18 cellular contexts compared by ENCODE assay signal in the genomic region with DNA sequence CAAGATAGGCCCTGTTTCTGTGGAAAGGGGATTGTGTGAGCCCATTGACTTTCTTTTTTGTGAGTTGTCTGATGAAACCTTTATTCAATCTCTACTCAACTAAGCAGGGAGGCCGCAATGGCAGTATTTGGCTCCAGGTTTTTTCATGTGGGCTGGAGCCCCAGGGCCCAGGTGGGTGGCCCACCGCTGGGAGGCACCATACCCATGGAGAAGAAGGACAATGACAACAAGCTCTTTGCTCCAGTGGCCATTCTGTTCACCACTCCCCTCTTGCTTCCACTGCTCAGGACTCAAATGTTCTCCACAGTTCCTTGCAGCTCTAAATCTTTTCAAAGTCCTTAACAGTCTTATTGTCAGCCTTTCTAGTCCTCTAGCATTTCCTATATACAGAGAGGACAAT. TPM values are rescaled to one million over a fixed set of nuclear protein-coding genes. Genes with fewer than 3 reads are reported as not detected.
DNase-seq lines count a peak whose midpoint lies in the region; ATAC-seq and TF ChIP-seq lines count a peak whose summit lies in the region.
"Had no signal": no experiment of that assay in that cellular context is flagged by ENCODE, and none has a peak within 500 bp of the region (broad histone marks: within the 10 kb centered on the region; RNA-seq: fewer than 3 reads in every experiment).

No MANE protein-coding gene starts in this region.

- H3K4me2 ChIP-seq in mesenchymal stem cell (ENCODE audit: low read length, poor library complexity, severe bottlenecking) = no peak overlapping the region
- H3K4me2 ChIP-seq: BLaER1 treated with 17β-estradiol and CSF1 and Interleukin-3, amounts not matched to agents 10 nM and 100 nM had no signal

- H2AK5ac ChIP-seq in mesenchymal stem cell (ENCODE audit: low read length, severe bottlenecking) = no peak overlapping the region

- intact Hi-C loops in CD4-positive, alpha-beta memory T cell (cut with micrococcal nuclease) = no loop called here
- intact Hi-C loops in colonic mucosa (cut with DNase I) = no loop called here

- POLR2A ChIA-PET in CD4-positive, alpha-beta memory T cell (lab: Charles Lee; ENCODE audit: partially characterized antibody) = interaction anchor here (1.1 kb wide), 1 partner anchor 21 kb away, joined by 3 read pairs; no protein-coding TSS in a partner anchor

- no peak overlapping the region for H2AFZ ChIP-seq in mesenchymal stem cell (ENCODE audit: low read depth, low read length)

- H3K9me3 ChIP-seq in CD4-positive, alpha-beta memory T cell (ENCODE audit: control insufficient read depth in 1 of 2, low read length in 2 of 2) = no peaks in the 10 kb centered on the region
- H3K9me3 ChIP-seq in mesenchymal stem cell (ENCODE audit: control insufficient read depth, low read length) (peaks cover 17% of the 10 kb centered on the region), colonic mucosa (no peaks in the 10 kb centered on the region)

- H4K91ac ChIP-seq in mesenchymal stem cell (ENCODE audit: low read length) = no peak overlapping the region

- H4K8ac ChIP-seq in mesenchymal stem cell (ENCODE audit: low read length) = no peak overlapping the region

- DNase-seq in CD4-positive, alpha-beta memory T cell = peak in 3 of 5 donors; percentile 7 to 17 (median 8)
- DNase-seq in OCI-M1 (lab: John Stamatoyannopoulos, UW) = peak; percentile 3
- no peak for DNase-seq in mesenchymal stem cell
- DNase-seq in NCI-H2227 (lab: John Stamatoyannopoulos, UW; ENCODE audit: unreplicated experiment) = no peak
- no peak for DNase-seq in MV-4-11 (lab: John Stamatoyannopoulos, UW)
- no peak for DNase-seq in colonic mucosa
- DNase-seq: activated CD8-positive, alpha-beta T cell treated with anti-CD3 and anti-CD28 coated beads, Interleukin-2, amount 10 ng/mL, durations not matched to agents 7 days and 5 days; amygdala; DND-41; naive thymus-derived CD8-positive, alpha-beta T cell; NCI-H1105; substantia nigra had no signal

- H2BK5ac ChIP-seq in mesenchymal stem cell (ENCODE audit: low read depth, low read length, poor library complexity, severe bottlenecking) = no peak overlapping the region

- no peak overlapping the region for H3K23ac ChIP-seq in mesenchymal stem cell (ENCODE audit: low read length in 2 of 2)

- peaks cover 0 to 2% of the 10 kb centered on the region in 2 donors for H3K27me3 Mint-ChIP-seq in CD4-positive, alpha-beta memory T cell
- H3K27me3 Mint-ChIP-seq: naive thymus-derived CD8-positive, alpha-beta T cell; progenitor cell of endocrine pancreas had no signal

- CTCF ChIA-PET in CD4-positive, alpha-beta memory T cell (lab: Charles Lee; ENCODE audit: partially characterized antibody) = interaction anchor here (1.3 to 2.1 kb wide), 3 partner anchors 26 to 210 kb away, joined by 3 to 12 read pairs (median 6); no protein-coding TSS in a partner anchor

- peak overlapping the region; percentile 3 for H2BK120ac ChIP-seq in mesenchymal stem cell (ENCODE audit: low read depth, low read length)

- H3K4me1 ChIP-seq in CD4-positive, alpha-beta memory T cell (ENCODE audit: insufficient read depth, low read length) = no peaks in the 10 kb centered on the region
- H3K4me1 ChIP-seq in mesenchymal stem cell (ENCODE audit: control insufficient read depth, insufficient read depth, low read depth, low read length) (no peaks in the 10 kb centered on the region), colonic mucosa (no peaks in the 10 kb centered on the region)
- H3K4me1 ChIP-seq: BLaER1 treated with 17β-estradiol and CSF1 and Interleukin-3, amounts not matched to agents 10 nM and 100 nM; HAP-1 had no signal

- H3K79me1 ChIP-seq in mesenchymal stem cell (replicated peaks; ENCODE audit: low read length, poor library complexity, severe bottlenecking) = no peaks in the 10 kb centered on the region

- H3K4me3 ChIP-seq in CD4-positive, alpha-beta memory T cell (ENCODE audit: low read length in 2 of 2) = no peak overlapping the region
- H3K4me3 ChIP-seq in mesenchymal stem cell (ENCODE audit: insufficient read depth in 1 of 2, low read depth in 1 of 2, low read length in 2 of 2) = no peak overlapping the region
- no peak overlapping the region for H3K4me3 ChIP-seq in colonic mucosa
- H3K4me3 ChIP-seq: BLaER1 treated with 17β-estradiol and CSF1 and Interleukin-3, amounts not matched to agents 10 nM and 100 nM; HAP-1 had no signal

- peaks cover 0 to 5% (median 2%) of the 10 kb centered on the region in 4 donors for H3K4me1 Mint-ChIP-seq in CD4-positive, alpha-beta memory T cell

- H2BK15ac ChIP-seq in mesenchymal stem cell (ENCODE audit: low read depth, poor library complexity, severe bottlenecking) = no peak overlapping the region

- no peak overlapping the region for H3K18ac ChIP-seq in mesenchymal stem cell (ENCODE audit: low read depth in 1 of 2, low read length in 2 of 2)

- no peak overlapping the region for H3K4me3 Mint-ChIP-seq in CD4-positive, alpha-beta memory T cell
- H3K4me3 Mint-ChIP-seq: activated CD8-positive, alpha-beta T cell treated with anti-CD3 and anti-CD28 coated beads, Interleukin-2, amount 10 ng/mL, durations not matched to agents 7 days and 5 days; naive thymus-derived CD8-positive, alpha-beta T cell had no signal

- peaks cover 3 to 14% of the 10 kb centered on the region in 2 donors for H3K36me3 Mint-ChIP-seq in CD4-positive, alpha-beta memory T cell

- H3K27ac Mint-ChIP-seq in CD4-positive, alpha-beta memory T cell = no peak overlapping the region
- H3K27ac Mint-ChIP-seq: activated CD8-positive, alpha-beta T cell treated with anti-CD3 and anti-CD28 coated beads, Interleukin-2, amount 10 ng/mL, durations not matched to agents 7 days and 5 days; naive thymus-derived CD8-positive, alpha-beta T cell; progenitor cell of endocrine pancreas had no signal

- TF ChIP-seq CTCF in GM12872 (IDR thresholded peaks at IDR 0.05; ENCODE audit: insufficient read depth, low read depth, low read length) (0 out of 3 replicates have a peak, but pooled peaks have one; percentile 13), colonic mucosa (IDR thresholded peaks at IDR 0.05) (no peak)

- H3K4ac ChIP-seq in mesenchymal stem cell (ENCODE audit: low read depth in 1 of 2, low read length in 2 of 2) = no peak overlapping the region

- H3K36me3 ChIP-seq in CD4-positive, alpha-beta memory T cell (ENCODE audit: insufficient read depth, low read length) = no peaks in the 10 kb centered on the region
- H3K36me3 ChIP-seq in mesenchymal stem cell (ENCODE audit: control insufficient read depth in 1 of 2, insufficient read depth in 2 of 2, low read depth in 1 of 2, low read length in 2 of 2) = no peaks in the 10 kb centered on the region
- no peaks in the 10 kb centered on the region for H3K36me3 ChIP-seq in colonic mucosa
- H3K36me3 ChIP-seq: HAP-1 had no signal

- no peak overlapping the region for H2BK12ac ChIP-seq in mesenchymal stem cell (ENCODE audit: low read length in 2 of 2)

- no peak overlapping the region for H3K9ac ChIP-seq in mesenchymal stem cell (ENCODE audit: low read length)
- no peak overlapping the region for H3K9ac ChIP-seq in colonic mucosa (ENCODE audit: low read depth in 2 of 2, low read length in 2 of 2)
- H3K9ac ChIP-seq: BLaER1 treated with 17β-estradiol and CSF1 and Interleukin-3, amounts not matched to agents 10 nM and 100 nM had no signal

- H3K14ac ChIP-seq in mesenchymal stem cell (ENCODE audit: low read length in 2 of 2) = no peak overlapping the region

- peaks cover 0 to 30% (median 20%) of the 10 kb centered on the region in 8 donors for H3K9me3 Mint-ChIP-seq in CD4-positive, alpha-beta memory T cell

- 91% methylated on average over 2 of the region's 2 CpGs for WGBS in mesenchymal stem cell

- ATAC-seq in GM21381 (IDR thresholded peaks at IDR 0.05; ENCODE audit: unreplicated experiment) = no peak
- ATAC-seq: naive thymus-derived CD8-positive, alpha-beta T cell had no signal

- no peak overlapping the region for H3K27ac ChIP-seq in CD4-positive, alpha-beta memory T cell (ENCODE audit: low read depth, low read length)
- H3K27ac ChIP-seq in mesenchymal stem cell (ENCODE audit: low read length, poor library complexity, severe bottlenecking) (no peak overlapping the region), colonic mucosa (no peak overlapping the region)
- H3K27ac ChIP-seq: BLaER1 treated with 17β-estradiol and CSF1 and Interleukin-3, amounts not matched to agents 10 nM and 100 nM had no signal

- no peaks in the 10 kb centered on the region for H3K27me3 ChIP-seq in CD4-positive, alpha-beta memory T cell (ENCODE audit: insufficient read depth, low read length)
- H3K27me3 ChIP-seq in mesenchymal stem cell (ENCODE audit: control insufficient read depth in 1 of 2, insufficient read depth in 1 of 2, low read length in 2 of 2) (peaks cover 0 to 7% of the 10 kb centered on the region in 2 experiments), colonic mucosa (no peaks in the 10 kb centered on the region)
- H3K27me3 ChIP-seq: BLaER1 treated with 17β-estradiol and CSF1 and Interleukin-3, amounts not matched to agents 10 nM and 100 nM had no signal

RNA-seq across cellular contexts. Expression of a gene that starts 54.1 kb away (rescaled TPM):
- 10 to 100 TPM; 16.9 to 19.3 TPM for total RNA-seq in CD4-positive, alpha-beta memory T cell
- polyA plus RNA-seq in CD4-positive, alpha-beta memory T cell = 100 to 1,000 TPM; 128 to 163 TPM
- polyA plus RNA-seq in mesenchymal stem cell (2013, experiment 1 of 2) = 11.9 TPM
- polyA plus RNA-seq in mesenchymal stem cell (2013, experiment 2 of 2) = 11.5 TPM
- 1 to 10 TPM; 1.5 to 5.7 TPM for total RNA-seq in colonic mucosa
- total RNA-seq: SK-MEL-5 had no signal

Comparison
In these comparisons a context has a peak if more than half of its experiments do, and no peak if none do; other contexts are left out.
1. DNase-seq: peak in CD4-positive, alpha-beta memory T cell (3 of 5) and OCI-M1 (single experiment); none in mesenchymal stem cell (single experiment), NCI-H2227 (single experiment), MV-4-11 (single experiment) and colonic mucosa (single experiment).